In the genomic region with DNA sequence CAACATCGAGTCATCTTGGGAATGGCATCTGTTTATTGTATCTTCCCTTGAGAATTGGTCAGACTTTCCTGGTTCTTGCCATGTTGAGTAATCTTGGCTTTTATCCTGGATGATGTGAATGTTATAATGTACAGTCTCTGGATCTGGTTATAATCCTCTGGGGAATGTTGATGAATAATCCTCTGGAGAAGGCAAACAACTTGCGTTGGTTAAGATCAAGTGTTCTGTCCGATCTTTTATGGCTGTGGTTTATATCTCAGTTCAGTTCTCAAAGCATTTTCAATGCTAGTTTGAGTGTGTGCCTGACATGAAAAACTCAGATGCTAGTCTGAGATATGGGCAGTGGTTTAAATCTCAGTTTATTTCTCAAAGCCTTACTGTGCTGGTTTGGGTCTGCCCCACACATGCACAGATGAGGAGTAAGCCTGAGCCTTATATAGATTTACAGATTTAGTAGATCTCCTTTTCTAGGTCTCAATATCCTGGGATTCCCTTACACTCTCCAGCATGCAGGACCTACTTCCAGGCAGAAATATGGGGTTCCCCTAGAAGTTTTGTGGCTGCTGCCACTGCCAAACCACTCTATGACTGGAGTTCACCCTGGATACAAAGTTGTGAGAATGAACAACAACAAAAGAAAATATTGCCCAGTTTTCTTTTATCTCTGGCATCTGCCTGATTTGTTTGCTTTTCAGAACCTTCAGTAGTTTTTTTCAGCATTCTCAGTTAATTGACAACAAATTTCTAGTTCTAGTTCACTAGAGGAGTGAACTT, we compare ENCODE assay signal across 9 cellular contexts.
DNase-seq lines count a peak whose midpoint lies in the region; ATAC-seq, FAIRE-seq and TF ChIP-seq lines count a peak whose summit lies in the region.
"Had no signal": no experiment of that assay in that cellular context is flagged by ENCODE, and none has a peak within 500 bp of the region (broad histone marks: within the 10 kb centered on the region; RNA-seq: fewer than 3 reads in every experiment).

No MANE protein-coding gene starts in this region.

- no peak for FAIRE-seq in GM12892 (lab: Jason Lieb, UNC)

- TF ChIP-seq CTCF in retinal pigment epithelial cell (conservative IDR thresholded peaks at IDR 0.05; ENCODE audit: low read depth, low read length), result no peak

- ATAC-seq in HG03442 (IDR thresholded peaks at IDR 0.05; ENCODE audit: unreplicated experiment), result no peak
- no peak for ATAC-seq in HG02610 (IDR thresholded peaks at IDR 0.05; ENCODE audit: unreplicated experiment)

- no peak overlapping the region for H3K4me3 ChIP-seq in retinal pigment epithelial cell (ENCODE audit: low read length)
- H3K4me3 ChIP-seq: Peyer's patch had no signal

- no peak for TF ChIP-seq POLR2A in GM12892 (IDR thresholded peaks at IDR 0.05; ENCODE audit: low read depth, low read length)

- in situ Hi-C loops in Caki2 (cut with HindIII; ENCODE audit: low pct_unique_long_range_greater_than_20kb, low sequenced_read_pairs), result no loop called here

- peak; percentile 7 for DNase-seq in Caki2 (ENCODE audit: low read depth)
- DNase-seq in NCI-H69 (lab: John Stamatoyannopoulos, UW), result peak; percentile 53
- DNase-seq in fibroblast of gingiva (ENCODE audit: low read depth), result peak; percentile 99
- DNase-seq in retinal pigment epithelial cell (ENCODE audit: low read depth), result peak; percentile 95
- no peak for DNase-seq in foreskin melanocyte
- no peak for DNase-seq in GM12892 (ENCODE audit: insufficient read length)
- DNase-seq: Peyer's patch had no signal

Comparison
In these comparisons a context has a peak if more than half of its experiments do, and no peak if none do; other contexts are left out.
1. DNase-seq: peak in Caki2 (single experiment), NCI-H69 (single experiment), fibroblast of gingiva (single experiment) and retinal pigment epithelial cell (single experiment); none in foreskin melanocyte (single experiment) and GM12892 (single experiment).